In the genomic region with DNA sequence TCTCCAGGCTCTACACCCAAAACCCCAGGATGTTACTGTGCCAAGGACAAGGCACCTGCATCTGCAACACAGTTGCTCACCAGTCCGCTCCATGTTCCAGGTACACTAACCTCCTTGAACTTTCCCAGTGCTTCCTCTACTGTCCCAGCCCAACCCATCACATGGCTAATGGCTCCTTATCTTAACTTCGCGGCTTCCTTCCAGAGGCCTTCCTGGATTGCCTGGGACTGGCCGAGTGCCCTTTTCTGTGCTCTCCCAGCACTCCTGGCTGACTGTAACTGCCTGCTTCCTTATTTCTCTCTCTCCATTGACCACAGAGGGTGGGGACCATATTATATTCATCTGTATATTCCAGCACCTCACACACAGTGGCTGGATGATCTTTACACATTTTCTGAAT, we compare ENCODE assay signal across 26 cellular contexts. TPM values are rescaled to one million over a fixed set of nuclear protein-coding genes. Genes with fewer than 3 reads are reported as not detected.
A peak's percentile ranks its signal among the peaks of the same experiment; 100 is the strongest.
DNase-seq lines count a peak whose midpoint lies in the region; ATAC-seq and TF ChIP-seq lines count a peak whose summit lies in the region.
"Had no signal": no experiment of that assay in that cellular context is flagged by ENCODE, and none has a peak within 500 bp of the region (broad histone marks: within the 10 kb centered on the region; RNA-seq: fewer than 3 reads in every experiment).

No MANE protein-coding gene starts in this region.

- H3K4me1 Mint-ChIP-seq in activated CD4-positive, alpha-beta T cell treated with anti-CD3 and anti-CD28 coated beads, Interleukin-2, amount 10 ng/mL, durations not matched to agents 7 days and 5 days = peaks cover 17% of the 10 kb centered on the region

- ATAC-seq in mucosa of descending colon (peak; percentile 95), GM21529 (IDR thresholded peaks at IDR 0.05; ENCODE audit: unreplicated experiment) (no peak)
- ATAC-seq: HCT116, PC-3, Right ventricle myocardium inferior had no signal

- POLR2A ChIA-PET in activated CD4-positive, alpha-beta T cell treated with anti-CD3 and anti-CD28 coated beads, Interleukin-2, amount 10 ng/mL, durations not matched to agents 7 days and 5 days (lab: Charles Lee) = no interaction called here

- H3K9ac ChIP-seq in colonic mucosa (ENCODE audit: low read depth in 2 of 2, low read length in 2 of 2) = peak overlapping the region in 1 of 2 donors; percentile 31

- intact Hi-C loops in colonic mucosa (cut with DNase I) (loop anchor here (5.0 kb wide), 1 partner anchor 422 kb away; no protein-coding TSS in a partner anchor), mucosa of descending colon (cut with DNase I, micrococcal nuclease) (no loop called here), transverse colon (cut with DNase I; ENCODE audit: low total_unique reads) (no loop called here)

- TF ChIP-seq EP300 in transverse colon (IDR thresholded peaks at IDR 0.05; ENCODE audit: low read depth) = no peak

- WGBS in transverse colon (ENCODE audit: low coverage in 1 of 2), 2 donors = 55 to 67% methylated on average over 4 of the region's 4 CpGs

- CTCF ChIA-PET in activated CD4-positive, alpha-beta T cell treated with anti-CD3 and anti-CD28 coated beads, Interleukin-2, amount 10 ng/mL, durations not matched to agents 7 days and 5 days (lab: Charles Lee) = interaction anchor here (1.6 kb wide), 2 partner anchors 21 to 250 kb away, joined by 3 to 5 read pairs; a partner anchor contains a TSS

- no peaks in the 10 kb centered on the region for H3K27me3 Mint-ChIP-seq in activated CD4-positive, alpha-beta T cell treated with anti-CD3 and anti-CD28 coated beads, Interleukin-2, amount 10 ng/mL, durations not matched to agents 7 days and 5 days
- H3K27me3 Mint-ChIP-seq: B cell, IgD-negative memory B cell had no signal

- H3K9me3 Mint-ChIP-seq in activated CD4-positive, alpha-beta T cell treated with anti-CD3 and anti-CD28 coated beads, Interleukin-2, amount 10 ng/mL, durations not matched to agents 7 days and 5 days = no peaks in the 10 kb centered on the region
- H3K9me3 Mint-ChIP-seq: IgD-negative memory B cell had no signal

- H3K27ac ChIP-seq in Peyer's patch (peak overlapping the region in 2 of 4 donors; percentile 26 to 72), colonic mucosa (peak overlapping the region; percentile 72), transverse colon (peak overlapping the region; percentile 56 to 74 (median 68))
- H3K27ac ChIP-seq: C4-2B had no signal

- no peak overlapping the region for H3K27ac Mint-ChIP-seq in activated CD4-positive, alpha-beta T cell treated with anti-CD3 and anti-CD28 coated beads, Interleukin-2, amount 10 ng/mL, durations not matched to agents 7 days and 5 days
- H3K27ac Mint-ChIP-seq: B cell, IgD-negative memory B cell had no signal

- H3K27me3 ChIP-seq in Peyer's patch = no peaks in the 10 kb centered on the region
- no peaks in the 10 kb centered on the region for H3K27me3 ChIP-seq in colonic mucosa
- no peaks in the 10 kb centered on the region for H3K27me3 ChIP-seq in transverse colon

- H3K4me1 ChIP-seq in Peyer's patch (peaks cover 0 to 8% (median 0%) of the 10 kb centered on the region in 4 donors), colonic mucosa (no peaks in the 10 kb centered on the region), mucosa of descending colon (ENCODE audit: low read depth) (peaks cover 15% of the 10 kb centered on the region), transverse colon (peaks cover 3 to 31% (median 12%) of the 10 kb centered on the region in 4 donors)

- H3K36me3 ChIP-seq in Peyer's patch (peaks cover 0 to 23% (median 0%) of the 10 kb centered on the region in 3 donors), colonic mucosa (no peaks in the 10 kb centered on the region), mucosa of descending colon (ENCODE audit: low read depth) (no peaks in the 10 kb centered on the region), transverse colon (peaks cover 0 to 4% (median 0%) of the 10 kb centered on the region in 4 donors)

- H3K4me3 ChIP-seq in Peyer's patch (no peak overlapping the region), colonic mucosa (no peak overlapping the region), mucosa of descending colon (no peak overlapping the region), transverse colon (no peak overlapping the region)

- no peak overlapping the region for H3K4me3 Mint-ChIP-seq in activated CD4-positive, alpha-beta T cell treated with anti-CD3 and anti-CD28 coated beads, Interleukin-2, amount 10 ng/mL, durations not matched to agents 7 days and 5 days
- H3K4me3 Mint-ChIP-seq: B cell, IgD-negative memory B cell had no signal

- TF ChIP-seq CTCF in Peyer's patch (IDR thresholded peaks at IDR 0.05) = no peak
- no peak for TF ChIP-seq CTCF in colonic mucosa (IDR thresholded peaks at IDR 0.05)
- no peak for TF ChIP-seq CTCF in mucosa of descending colon (IDR thresholded peaks at IDR 0.05)
- no peak for TF ChIP-seq CTCF in transverse colon (IDR thresholded peaks at IDR 0.05)

- peak in 2 of 3 donors; percentile 66 to 82 for DNase-seq in Peyer's patch
- peak; percentile 87 for DNase-seq in colonic mucosa
- DNase-seq in mucosa of descending colon = peak; percentile 71 to 80 (median 76)
- DNase-seq in transverse colon = peak; percentile 78
- DNase-seq in NCI-H187 (lab: John Stamatoyannopoulos, UW) = no peak
- no peak for DNase-seq in activated CD4-positive, alpha-beta T cell treated with anti-CD3 and anti-CD28 coated beads, Interleukin-2, amount 10 ng/mL, durations not matched to agents 7 days and 5 days
- DNase-seq: Calu3, DND-41, NCI-H1048, NCI-H1417, NCI-H1694, NCI-H2081 treated with DMSO at 0.1 percent for 48 hours, NCI-H2171, NCI-H226, NCI-H510A treated with DMSO at 0.1 percent for 48 hours, NCI-H774, PC-3 had no signal

- in situ Hi-C loops in transverse colon (cut with MboI; ENCODE audit: low pct_ligation_motif_present in 1 of 4, low pct_unique_long_range_greater_than_20kb in 1 of 4, low sequenced_read_pairs in 3 of 4) = loop anchor here in 2 of 4 donors (25.0 kb wide), 3 partner anchors 162 to 412 kb away; a partner anchor contains a TSS

- H3K9me3 ChIP-seq in Peyer's patch = no peaks in the 10 kb centered on the region
- no peaks in the 10 kb centered on the region for H3K9me3 ChIP-seq in colonic mucosa
- no peaks in the 10 kb centered on the region for H3K9me3 ChIP-seq in mucosa of descending colon
- no peaks in the 10 kb centered on the region for H3K9me3 ChIP-seq in transverse colon

- TF ChIP-seq POLR2A in Peyer's patch (IDR thresholded peaks at IDR 0.05) (no peak), transverse colon (IDR thresholded peaks at IDR 0.05) (no peak)

- no peaks in the 10 kb centered on the region for H3K36me3 Mint-ChIP-seq in activated CD4-positive, alpha-beta T cell treated with anti-CD3 and anti-CD28 coated beads, Interleukin-2, amount 10 ng/mL, durations not matched to agents 7 days and 5 days (ENCODE audit: low read depth)

RNA-seq across cellular contexts. Expression of a gene that starts 20.9 kb away (rescaled TPM):
- 10 to 100 TPM; 19.0 to 43.0 (median 31.6) TPM for total RNA-seq in Peyer's patch
- total RNA-seq in colonic mucosa = 10 to 100 TPM; 13.0 to 37.7 TPM
- 10 to 100 TPM; 22.9 to 28.5 (median 23.2) TPM for total RNA-seq in mucosa of descending colon
- total RNA-seq in transverse colon = 10 to 100 TPM; 12.0 to 77.4 (median 24.9) TPM
- 10 to 100 TPM; 11.9 to 13.8 TPM for total RNA-seq in activated CD4-positive, alpha-beta T cell treated with anti-CD3 and anti-CD28 coated beads, Interleukin-2, amount 10 ng/mL, durations not matched to agents 7 days and 5 days

RNA-seq across cellular contexts. Expression of a gene that starts 21.1 kb away (rescaled TPM):
- 10 to 100 TPM; 18.0 to 49.9 (median 36.0) TPM for total RNA-seq in Peyer's patch
- 10 to 100 TPM; 31.2 to 33.6 TPM for total RNA-seq in colonic mucosa
- 10 to 100 TPM; 15.6 to 42.5 (median 37.1) TPM for total RNA-seq in mucosa of descending colon
- 10 to 100 TPM in 3 of 4 donors, 1 to 10 TPM in 1; 1.5 to 40.7 (median 19.7) TPM for total RNA-seq in transverse colon
- 10 to 100 TPM; 17.0 to 17.8 TPM for total RNA-seq in activated CD4-positive, alpha-beta T cell treated with anti-CD3 and anti-CD28 coated beads, Interleukin-2, amount 10 ng/mL, durations not matched to agents 7 days and 5 days

RNA-seq across cellular contexts. Expression of a gene that starts 28.8 kb away (rescaled TPM):
- total RNA-seq in Peyer's patch (not detected), colonic mucosa (1 to 10 TPM in 1 of 2 donors, not detected in 1; 1.5 TPM), mucosa of descending colon (1 to 10 TPM in 1 of 3 donors, under 1 TPM in 1, not detected in 1; 0.14 to 5.3 TPM), transverse colon (1 to 10 TPM in 1 of 4 donors, under 1 TPM in 1, not detected in 2; 0.64 to 1.4 TPM)
- not detected for total RNA-seq in activated CD4-positive, alpha-beta T cell treated with anti-CD3 and anti-CD28 coated beads, Interleukin-2, amount 10 ng/mL, durations not matched to agents 7 days and 5 days
- total RNA-seq: B cell, Calu3, H4, PC-3, Right ventricle myocardium inferior, RPMI7951, SK-MEL-5 had no signal

Comparison
In these comparisons a context has a peak if more than half of its experiments do, and no peak if none do; other contexts are left out.
1. DNase-seq: peak in Peyer's patch (2 of 3), colonic mucosa (single experiment), mucosa of descending colon (3 of 3) and transverse colon (single experiment); none in NCI-H187 (0 of 2) and activated CD4-positive, alpha-beta T cell treated with anti-CD3 and anti-CD28 coated beads, Interleukin-2, amount 10 ng/mL, durations not matched to agents 7 days and 5 days (single experiment).